Comparison of ENCODE assay signal across 1 cellular context in the genomic region with DNA sequence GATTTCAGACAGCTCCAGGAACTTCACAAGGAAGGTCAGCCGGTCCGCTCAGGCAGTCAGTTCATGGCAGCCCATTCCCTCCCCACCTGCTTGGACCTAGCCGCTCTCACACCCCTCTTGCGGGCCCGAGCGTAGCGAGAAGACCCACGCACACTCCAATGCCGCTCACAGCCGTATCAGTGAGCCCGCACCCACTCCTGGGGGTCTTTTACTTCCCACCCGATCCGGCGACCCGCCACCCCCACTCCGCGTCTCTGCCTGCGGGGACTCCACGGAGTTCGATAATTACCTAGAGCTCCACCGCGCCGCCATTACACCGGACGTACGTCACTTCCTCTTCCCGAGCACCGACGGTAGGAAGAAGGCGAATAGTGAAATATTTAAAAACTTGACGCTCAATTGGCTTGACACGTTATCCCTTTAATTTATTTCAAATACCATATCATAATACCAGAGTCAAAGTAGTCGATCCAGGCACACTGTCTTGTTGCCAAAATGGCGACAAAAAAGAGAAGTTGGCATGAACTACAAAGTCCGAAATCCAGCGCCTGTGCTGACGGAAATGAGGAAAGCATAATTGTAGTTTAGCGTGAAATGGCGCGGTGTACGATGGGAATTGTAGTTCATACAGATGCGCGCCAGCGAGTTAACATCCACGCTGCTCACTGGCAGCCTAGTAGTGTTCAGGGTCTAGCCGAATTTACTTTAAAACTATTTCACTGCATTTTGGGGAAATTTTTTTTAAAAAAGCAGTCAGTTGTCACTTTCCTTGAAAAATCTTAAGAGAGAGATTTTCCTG.
TF ChIP-seq lines count a peak whose summit lies in the region.

A gene (minus strand): TSS at position 517 of the 799 bp plus-strand sequence. CDS start 13,956 bp downstream, outside the sequence.

TF ChIP-seq in K562, 482 proteins besides CTCF, POLR2A, EP300 and RAD21 (continued from another document and continues in another):
- TF ChIP-seq, protein P1, sequence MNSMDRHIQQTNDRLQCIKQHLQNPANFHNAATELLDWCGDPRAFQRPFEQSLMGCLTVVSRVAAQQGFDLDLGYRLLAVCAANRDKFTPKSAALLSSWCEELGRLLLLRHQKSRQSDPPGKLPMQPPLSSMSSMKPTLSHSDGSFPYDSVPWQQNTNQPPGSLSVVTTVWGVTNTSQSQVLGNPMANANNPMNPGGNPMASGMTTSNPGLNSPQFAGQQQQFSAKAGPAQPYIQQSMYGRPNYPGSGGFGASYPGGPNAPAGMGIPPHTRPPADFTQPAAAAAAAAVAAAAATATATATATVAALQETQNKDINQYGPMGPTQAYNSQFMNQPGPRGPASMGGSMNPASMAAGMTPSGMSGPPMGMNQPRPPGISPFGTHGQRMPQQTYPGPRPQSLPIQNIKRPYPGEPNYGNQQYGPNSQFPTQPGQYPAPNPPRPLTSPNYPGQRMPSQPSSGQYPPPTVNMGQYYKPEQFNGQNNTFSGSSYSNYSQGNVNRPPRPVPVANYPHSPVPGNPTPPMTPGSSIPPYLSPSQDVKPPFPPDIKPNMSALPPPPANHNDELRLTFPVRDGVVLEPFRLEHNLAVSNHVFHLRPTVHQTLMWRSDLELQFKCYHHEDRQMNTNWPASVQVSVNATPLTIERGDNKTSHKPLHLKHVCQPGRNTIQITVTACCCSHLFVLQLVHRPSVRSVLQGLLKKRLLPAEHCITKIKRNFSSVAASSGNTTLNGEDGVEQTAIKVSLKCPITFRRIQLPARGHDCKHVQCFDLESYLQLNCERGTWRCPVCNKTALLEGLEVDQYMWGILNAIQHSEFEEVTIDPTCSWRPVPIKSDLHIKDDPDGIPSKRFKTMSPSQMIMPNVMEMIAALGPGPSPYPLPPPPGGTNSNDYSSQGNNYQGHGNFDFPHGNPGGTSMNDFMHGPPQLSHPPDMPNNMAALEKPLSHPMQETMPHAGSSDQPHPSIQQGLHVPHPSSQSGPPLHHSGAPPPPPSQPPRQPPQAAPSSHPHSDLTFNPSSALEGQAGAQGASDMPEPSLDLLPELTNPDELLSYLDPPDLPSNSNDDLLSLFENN (IDR thresholded peaks at IDR 0.05; ENCODE audit: low read depth in 2 of 2, low read length in 2 of 2), result no peak
- TF ChIP-seq GATA2 (CRISPR knock-in tag; IDR thresholded peaks at IDR 0.05), result no peak
- no peak for TF ChIP-seq HDGF (IDR thresholded peaks at IDR 0.05)
- TF ChIP-seq, protein P2, sequence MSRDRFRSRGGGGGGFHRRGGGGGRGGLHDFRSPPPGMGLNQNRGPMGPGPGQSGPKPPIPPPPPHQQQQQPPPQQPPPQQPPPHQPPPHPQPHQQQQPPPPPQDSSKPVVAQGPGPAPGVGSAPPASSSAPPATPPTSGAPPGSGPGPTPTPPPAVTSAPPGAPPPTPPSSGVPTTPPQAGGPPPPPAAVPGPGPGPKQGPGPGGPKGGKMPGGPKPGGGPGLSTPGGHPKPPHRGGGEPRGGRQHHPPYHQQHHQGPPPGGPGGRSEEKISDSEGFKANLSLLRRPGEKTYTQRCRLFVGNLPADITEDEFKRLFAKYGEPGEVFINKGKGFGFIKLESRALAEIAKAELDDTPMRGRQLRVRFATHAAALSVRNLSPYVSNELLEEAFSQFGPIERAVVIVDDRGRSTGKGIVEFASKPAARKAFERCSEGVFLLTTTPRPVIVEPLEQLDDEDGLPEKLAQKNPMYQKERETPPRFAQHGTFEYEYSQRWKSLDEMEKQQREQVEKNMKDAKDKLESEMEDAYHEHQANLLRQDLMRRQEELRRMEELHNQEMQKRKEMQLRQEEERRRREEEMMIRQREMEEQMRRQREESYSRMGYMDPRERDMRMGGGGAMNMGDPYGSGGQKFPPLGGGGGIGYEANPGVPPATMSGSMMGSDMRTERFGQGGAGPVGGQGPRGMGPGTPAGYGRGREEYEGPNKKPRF (IDR thresholded peaks at IDR 0.05; ENCODE audit: low read depth, low read length), result no peak
- TF ChIP-seq, protein P3, sequence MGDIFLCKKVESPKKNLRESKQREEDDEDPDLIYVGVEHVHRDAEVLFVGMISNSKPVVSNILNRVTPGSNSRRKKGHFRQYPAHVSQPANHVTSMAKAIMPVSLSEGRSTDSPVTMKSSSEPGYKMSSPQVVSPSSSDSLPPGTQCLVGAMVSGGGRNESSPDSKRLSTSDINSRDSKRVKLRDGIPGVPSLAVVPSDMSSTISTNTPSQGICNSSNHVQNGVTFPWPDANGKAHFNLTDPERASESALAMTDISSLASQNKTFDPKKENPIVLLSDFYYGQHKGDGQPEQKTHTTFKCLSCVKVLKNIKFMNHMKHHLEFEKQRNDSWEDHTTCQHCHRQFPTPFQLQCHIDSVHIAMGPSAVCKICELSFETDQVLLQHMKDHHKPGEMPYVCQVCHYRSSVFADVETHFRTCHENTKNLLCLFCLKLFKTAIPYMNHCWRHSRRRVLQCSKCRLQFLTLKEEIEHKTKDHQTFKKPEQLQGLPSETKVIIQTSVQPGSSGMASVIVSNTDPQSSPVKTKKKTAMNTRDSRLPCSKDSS (IDR thresholded peaks at IDR 0.05; ENCODE audit: low read depth, partially characterized antibody), result no peak
- TF ChIP-seq, protein P4, sequence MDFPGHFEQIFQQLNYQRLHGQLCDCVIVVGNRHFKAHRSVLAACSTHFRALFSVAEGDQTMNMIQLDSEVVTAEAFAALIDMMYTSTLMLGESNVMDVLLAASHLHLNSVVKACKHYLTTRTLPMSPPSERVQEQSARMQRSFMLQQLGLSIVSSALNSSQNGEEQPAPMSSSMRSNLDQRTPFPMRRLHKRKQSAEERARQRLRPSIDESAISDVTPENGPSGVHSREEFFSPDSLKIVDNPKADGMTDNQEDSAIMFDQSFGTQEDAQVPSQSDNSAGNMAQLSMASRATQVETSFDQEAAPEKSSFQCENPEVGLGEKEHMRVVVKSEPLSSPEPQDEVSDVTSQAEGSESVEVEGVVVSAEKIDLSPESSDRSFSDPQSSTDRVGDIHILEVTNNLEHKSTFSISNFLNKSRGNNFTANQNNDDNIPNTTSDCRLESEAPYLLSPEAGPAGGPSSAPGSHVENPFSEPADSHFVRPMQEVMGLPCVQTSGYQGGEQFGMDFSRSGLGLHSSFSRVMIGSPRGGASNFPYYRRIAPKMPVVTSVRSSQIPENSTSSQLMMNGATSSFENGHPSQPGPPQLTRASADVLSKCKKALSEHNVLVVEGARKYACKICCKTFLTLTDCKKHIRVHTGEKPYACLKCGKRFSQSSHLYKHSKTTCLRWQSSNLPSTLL (IDR thresholded peaks at IDR 0.05), result no peak
- TF ChIP-seq, protein P5, sequence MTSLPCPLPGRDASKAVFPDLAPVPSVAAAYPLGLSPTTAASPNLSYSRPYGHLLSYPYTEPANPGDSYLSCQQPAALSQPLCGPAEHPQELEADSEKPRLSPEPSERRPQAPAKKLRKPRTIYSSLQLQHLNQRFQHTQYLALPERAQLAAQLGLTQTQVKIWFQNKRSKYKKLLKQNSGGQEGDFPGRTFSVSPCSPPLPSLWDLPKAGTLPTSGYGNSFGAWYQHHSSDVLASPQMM (CRISPR knock-in tag; IDR thresholded peaks at IDR 0.05), result no peak
- TF ChIP-seq BDP1 (IDR thresholded peaks at IDR 0.05; ENCODE audit: insufficient read depth, insufficient read length), result no peak
- no peak for TF ChIP-seq ZFP30 (CRISPR knock-in tag; IDR thresholded peaks at IDR 0.05; ENCODE audit: borderline replicate concordance)
- no peak for TF ChIP-seq CBX1 (IDR thresholded peaks at IDR 0.05; ENCODE audit: low read depth)
- TF ChIP-seq PTTG1 (tag; IDR thresholded peaks at IDR 0.05; ENCODE audit: low read depth), result 0 out of 2 replicates have a peak, but pooled peaks have one; percentile 32
- no peak for TF ChIP-seq U2AF2 (optimal IDR thresholded peaks at IDR 0.05; ENCODE audit: low read depth, low read length)
- peak; percentile 78 for TF ChIP-seq ATF7 (IDR thresholded peaks at IDR 0.05)
- TF ChIP-seq ZNF79 (CRISPR knock-in tag; IDR thresholded peaks at IDR 0.05; ENCODE audit: low read depth), result no peak
- TF ChIP-seq ETV1 (tag; conservative IDR thresholded peaks at IDR 0.05; ENCODE audit: low read depth), result peak; percentile 97
- TF ChIP-seq MAFG (tag; conservative IDR thresholded peaks at IDR 0.05), result no peak
- TF ChIP-seq TBP (optimal IDR thresholded peaks at IDR 0.05; ENCODE audit: low read depth, low read length), result peak; percentile 90
- TF ChIP-seq, protein P6, sequence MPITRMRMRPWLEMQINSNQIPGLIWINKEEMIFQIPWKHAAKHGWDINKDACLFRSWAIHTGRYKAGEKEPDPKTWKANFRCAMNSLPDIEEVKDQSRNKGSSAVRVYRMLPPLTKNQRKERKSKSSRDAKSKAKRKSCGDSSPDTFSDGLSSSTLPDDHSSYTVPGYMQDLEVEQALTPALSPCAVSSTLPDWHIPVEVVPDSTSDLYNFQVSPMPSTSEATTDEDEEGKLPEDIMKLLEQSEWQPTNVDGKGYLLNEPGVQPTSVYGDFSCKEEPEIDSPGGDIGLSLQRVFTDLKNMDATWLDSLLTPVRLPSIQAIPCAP (CRISPR knock-in tag; IDR thresholded peaks at IDR 0.05; ENCODE audit: borderline replicate concordance), result no peak
- TF ChIP-seq DMBX1 (CRISPR knock-in tag; IDR thresholded peaks at IDR 0.05; ENCODE audit: borderline replicate concordance), result peak; percentile 59; the same call in 1 of the 2 replicates
- TF ChIP-seq, protein P7, sequence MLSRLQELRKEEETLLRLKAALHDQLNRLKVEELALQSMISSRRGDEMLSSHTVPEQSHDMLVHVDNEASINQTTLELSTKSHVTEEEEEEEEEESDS (CRISPR knock-in tag; IDR thresholded peaks at IDR 0.05), result no peak
- TF ChIP-seq, protein P8, sequence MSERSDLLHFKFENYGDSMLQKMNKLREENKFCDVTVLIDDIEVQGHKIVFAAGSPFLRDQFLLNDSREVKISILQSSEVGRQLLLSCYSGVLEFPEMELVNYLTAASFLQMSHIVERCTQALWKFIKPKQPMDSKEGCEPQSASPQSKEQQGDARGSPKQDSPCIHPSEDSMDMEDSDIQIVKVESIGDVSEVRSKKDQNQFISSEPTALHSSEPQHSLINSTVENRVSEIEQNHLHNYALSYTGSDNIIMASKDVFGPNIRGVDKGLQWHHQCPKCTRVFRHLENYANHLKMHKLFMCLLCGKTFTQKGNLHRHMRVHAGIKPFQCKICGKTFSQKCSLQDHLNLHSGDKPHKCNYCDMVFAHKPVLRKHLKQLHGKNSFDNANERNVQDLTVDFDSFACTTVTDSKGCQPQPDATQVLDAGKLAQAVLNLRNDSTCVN (CRISPR knock-in tag; IDR thresholded peaks at IDR 0.05), result 0 out of 2 replicates have a peak, but pooled peaks have one; percentile 7
- TF ChIP-seq, protein P9, sequence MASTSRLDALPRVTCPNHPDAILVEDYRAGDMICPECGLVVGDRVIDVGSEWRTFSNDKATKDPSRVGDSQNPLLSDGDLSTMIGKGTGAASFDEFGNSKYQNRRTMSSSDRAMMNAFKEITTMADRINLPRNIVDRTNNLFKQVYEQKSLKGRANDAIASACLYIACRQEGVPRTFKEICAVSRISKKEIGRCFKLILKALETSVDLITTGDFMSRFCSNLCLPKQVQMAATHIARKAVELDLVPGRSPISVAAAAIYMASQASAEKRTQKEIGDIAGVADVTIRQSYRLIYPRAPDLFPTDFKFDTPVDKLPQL (IDR thresholded peaks at IDR 0.05; ENCODE audit: extremely low read depth, insufficient read length), result no peak
- no peak for TF ChIP-seq PCBP1 (IDR thresholded peaks at IDR 0.05; ENCODE audit: low read depth, low read length, poor library complexity, severe bottlenecking)
- TF ChIP-seq HNRNPH1 (optimal IDR thresholded peaks at IDR 0.05; ENCODE audit: low read depth, low read length), result no peak
- no peak for TF ChIP-seq NFYB (IDR thresholded peaks at IDR 0.05; ENCODE audit: extremely low read depth, insufficient read length)
- no peak for TF ChIP-seq ZBTB17 (CRISPR knock-in tag; IDR thresholded peaks at IDR 0.05)
- TF ChIP-seq KDM5B (IDR thresholded peaks at IDR 0.05; ENCODE audit: insufficient replicate concordance, low read depth, low read length), result peak; percentile 82
- TF ChIP-seq, protein P10, sequence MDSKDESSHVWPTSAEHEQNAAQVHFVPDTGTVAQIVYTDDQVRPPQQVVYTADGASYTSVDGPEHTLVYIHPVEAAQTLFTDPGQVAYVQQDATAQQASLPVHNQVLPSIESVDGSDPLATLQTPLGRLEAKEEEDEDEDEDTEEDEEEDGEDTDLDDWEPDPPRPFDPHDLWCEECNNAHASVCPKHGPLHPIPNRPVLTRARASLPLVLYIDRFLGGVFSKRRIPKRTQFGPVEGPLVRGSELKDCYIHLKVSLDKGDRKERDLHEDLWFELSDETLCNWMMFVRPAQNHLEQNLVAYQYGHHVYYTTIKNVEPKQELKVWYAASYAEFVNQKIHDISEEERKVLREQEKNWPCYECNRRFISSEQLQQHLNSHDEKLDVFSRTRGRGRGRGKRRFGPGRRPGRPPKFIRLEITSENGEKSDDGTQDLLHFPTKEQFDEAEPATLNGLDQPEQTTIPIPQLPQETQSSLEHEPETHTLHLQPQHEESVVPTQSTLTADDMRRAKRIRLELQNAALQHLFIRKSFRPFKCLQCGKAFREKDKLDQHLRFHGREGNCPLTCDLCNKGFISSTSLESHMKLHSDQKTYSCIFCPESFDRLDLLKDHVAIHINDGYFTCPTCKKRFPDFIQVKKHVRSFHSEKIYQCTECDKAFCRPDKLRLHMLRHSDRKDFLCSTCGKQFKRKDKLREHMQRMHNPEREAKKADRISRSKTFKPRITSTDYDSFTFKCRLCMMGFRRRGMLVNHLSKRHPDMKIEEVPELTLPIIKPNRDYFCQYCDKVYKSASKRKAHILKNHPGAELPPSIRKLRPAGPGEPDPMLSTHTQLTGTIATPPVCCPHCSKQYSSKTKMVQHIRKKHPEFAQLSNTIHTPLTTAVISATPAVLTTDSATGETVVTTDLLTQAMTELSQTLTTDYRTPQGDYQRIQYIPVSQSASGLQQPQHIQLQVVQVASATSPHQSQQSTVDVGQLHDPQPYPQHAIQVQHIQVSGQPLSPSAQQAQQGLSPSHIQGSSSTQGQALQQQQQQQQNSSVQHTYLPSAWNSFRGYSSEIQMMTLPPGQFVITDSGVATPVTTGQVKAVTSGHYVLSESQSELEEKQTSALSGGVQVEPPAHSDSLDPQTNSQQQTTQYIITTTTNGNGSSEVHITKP (IDR thresholded peaks at IDR 0.05; ENCODE audit: partially characterized antibody), result peak; percentile 71
- no peak for TF ChIP-seq SREBF1 (IDR thresholded peaks at IDR 0.05; ENCODE audit: borderline replicate concordance, low read depth, low read length)
- TF ChIP-seq HDAC1 (IDR thresholded peaks at IDR 0.05), result peak in 1 of 2 experiments; percentile 91; a peak in 2 of 4 replicates
- TF ChIP-seq HDAC8 (tag; IDR thresholded peaks at IDR 0.05), result no peak
- no peak for TF ChIP-seq ZNF764 (CRISPR knock-in tag; IDR thresholded peaks at IDR 0.05; ENCODE audit: low read depth)
- TF ChIP-seq MTA3 (IDR thresholded peaks at IDR 0.05; ENCODE audit: borderline replicate concordance), result no peak
- TF ChIP-seq GTF2E2 (tag; IDR thresholded peaks at IDR 0.05), result no peak; the same call in 1 of the 2 replicates
- TF ChIP-seq SMAD1 (IDR thresholded peaks at IDR 0.05; ENCODE audit: low read depth, low read length, partially characterized antibody), result peak; percentile 38
- TF ChIP-seq, protein P11, sequence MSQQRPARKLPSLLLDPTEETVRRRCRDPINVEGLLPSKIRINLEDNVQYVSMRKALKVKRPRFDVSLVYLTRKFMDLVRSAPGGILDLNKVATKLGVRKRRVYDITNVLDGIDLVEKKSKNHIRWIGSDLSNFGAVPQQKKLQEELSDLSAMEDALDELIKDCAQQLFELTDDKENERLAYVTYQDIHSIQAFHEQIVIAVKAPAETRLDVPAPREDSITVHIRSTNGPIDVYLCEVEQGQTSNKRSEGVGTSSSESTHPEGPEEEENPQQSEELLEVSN (IDR thresholded peaks at IDR 0.05; ENCODE audit: borderline replicate concordance in 1 of 2, extremely low read depth in 1 of 2, insufficient read depth in 1 of 2, insufficient read length in 1 of 2, low read depth in 1 of 2, low read length in 1 of 2, poor library complexity in 1 of 2, severe bottlenecking in 1 of 2), result peak in 1 of 2 experiments; percentile 34
- no peak for TF ChIP-seq CTBP1 (IDR thresholded peaks at IDR 0.05; ENCODE audit: borderline replicate concordance)
- TF ChIP-seq TCF3 (CRISPR knock-in tag; IDR thresholded peaks at IDR 0.05), result peak; percentile 11; the same call in 1 of the 2 replicates
- peak; percentile 88 for TF ChIP-seq MBD2 (IDR thresholded peaks at IDR 0.05; ENCODE audit: borderline replicate concordance, low read depth)
